In the genomic region with DNA sequence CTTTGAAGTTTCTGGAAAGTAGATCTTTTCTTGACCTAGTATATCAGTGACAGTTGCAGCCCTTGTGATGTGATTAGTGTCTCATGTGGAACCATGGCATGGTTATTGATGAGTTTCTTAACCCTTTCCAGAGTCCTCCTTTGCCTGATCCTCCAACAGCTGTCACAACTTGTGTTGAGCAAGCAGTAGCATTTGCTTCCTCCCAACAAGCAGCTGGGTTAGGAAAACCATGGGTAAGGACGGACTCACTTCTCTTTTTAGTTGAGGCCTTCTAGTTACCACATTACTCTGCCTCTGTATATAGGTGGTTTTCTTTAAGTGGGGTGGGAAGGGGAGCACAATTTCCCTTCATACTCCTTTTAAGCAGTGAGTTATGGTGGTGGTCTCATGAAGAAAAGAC, we compare ENCODE assay signal across 14 cellular contexts.
DNase-seq lines count a peak whose midpoint lies in the region; ATAC-seq and TF ChIP-seq lines count a peak whose summit lies in the region.
"Had no signal": no experiment of that assay in that cellular context is flagged by ENCODE, and none has a peak within 500 bp of the region (broad histone marks: within the 10 kb centered on the region; RNA-seq: fewer than 3 reads in every experiment).

No MANE protein-coding gene starts in this region.

- H3K27me3 ChIP-seq in MM.1S (replicated peaks; ENCODE audit: insufficient read depth, low read length) (no peaks in the 10 kb centered on the region), suprapubic skin (no peaks in the 10 kb centered on the region)
- H3K27me3 ChIP-seq: BE2C had no signal

- no peaks in the 10 kb centered on the region for H3K9me2 ChIP-seq in MM.1S (replicated peaks; ENCODE audit: insufficient read depth, low read length)

- H3K9me3 ChIP-seq in MM.1S (replicated peaks; ENCODE audit: insufficient read depth, low read length) (no peaks in the 10 kb centered on the region), suprapubic skin (no peaks in the 10 kb centered on the region)
- H3K9me3 ChIP-seq: BE2C had no signal

- H3K4me3 ChIP-seq in MM.1S (ENCODE audit: low read length) = no peak overlapping the region
- H3K4me3 ChIP-seq in suprapubic skin = no peak overlapping the region

- no peaks in the 10 kb centered on the region for H3K9me3 Mint-ChIP-seq in stimulated activated naive CD8-positive, alpha-beta T cell treated with anti-CD3 and anti-CD28 coated beads, Interleukin-15, Interleukin-2, amounts not matched to agents 100 ng/mL and 50 ng/mL, for 24 hours
- H3K9me3 Mint-ChIP-seq: brain had no signal

- no peak for DNase-seq in stimulated activated naive CD8-positive, alpha-beta T cell treated with anti-CD3 and anti-CD28 coated beads, Interleukin-15, Interleukin-2, amounts not matched to agents 100 U/mL and 50 U/mL, for 24 hours
- DNase-seq in SKM-1 treated with dmso at 0.1 percent for 144 hours (lab: John Stamatoyannopoulos, UW; ENCODE audit: unreplicated experiment) = peak; percentile 61
- DNase-seq in MM.1S = no peak
- DNase-seq in suprapubic skin (ENCODE audit: low spot score in 2 of 2) = no peak
- DNase-seq: activated T-cell treated with anti-CD3 and anti-CD28 coated beads, Interleukin-2, amount 50 U/mL, for 1 hour; BE2C; GOT3; head of caudate nucleus; stimulated activated CD4-positive, alpha-beta T cell treated with anti-CD3 and anti-CD28 coated beads, Interleukin-15, amount 100 ng/mL, for 24 hours had no signal

- no peaks in the 10 kb centered on the region for H3K27me3 Mint-ChIP-seq in stimulated activated naive CD8-positive, alpha-beta T cell treated with anti-CD3 and anti-CD28 coated beads, Interleukin-15, Interleukin-2, amounts not matched to agents 100 ng/mL and 50 ng/mL, for 24 hours
- H3K27me3 Mint-ChIP-seq: brain had no signal

- TF ChIP-seq CTCF in MM.1S (IDR thresholded peaks at IDR 0.05; ENCODE audit: low read length) (no peak), suprapubic skin (IDR thresholded peaks at IDR 0.05) (no peak)

- peaks cover 94% of the 10 kb centered on the region for H3K36me3 Mint-ChIP-seq in stimulated activated naive CD8-positive, alpha-beta T cell treated with anti-CD3 and anti-CD28 coated beads, Interleukin-15, Interleukin-2, amounts not matched to agents 100 ng/mL and 50 ng/mL, for 24 hours (ENCODE audit: low read depth)

- H3K27ac Mint-ChIP-seq in stimulated activated naive CD8-positive, alpha-beta T cell treated with anti-CD3 and anti-CD28 coated beads, Interleukin-15, Interleukin-2, amounts not matched to agents 100 ng/mL and 50 ng/mL, for 24 hours = peak overlapping the region; percentile 97

- H3K4me1 ChIP-seq in MM.1S (ENCODE audit: low read length) (peaks cover 27% of the 10 kb centered on the region), suprapubic skin (peaks cover 3% of the 10 kb centered on the region)

- peaks cover 10% of the 10 kb centered on the region for H3F3A ChIP-seq in MM.1S (ENCODE audit: insufficient read depth, low read length)

- peaks cover 77% of the 10 kb centered on the region for H3K4me1 Mint-ChIP-seq in stimulated activated naive CD8-positive, alpha-beta T cell treated with anti-CD3 and anti-CD28 coated beads, Interleukin-15, Interleukin-2, amounts not matched to agents 100 ng/mL and 50 ng/mL, for 24 hours (ENCODE audit: low read depth)

- TF ChIP-seq POLR2A in suprapubic skin (IDR thresholded peaks at IDR 0.05) = no peak

- TF ChIP-seq EP300 in suprapubic skin (IDR thresholded peaks at IDR 0.05) = no peak

- H3K9ac ChIP-seq in MM.1S (ENCODE audit: low read length) = no peak overlapping the region

- no peak overlapping the region for H2AFZ ChIP-seq in MM.1S (ENCODE audit: low read length)

- H4K20me1 ChIP-seq in MM.1S (ENCODE audit: insufficient read depth, low read length) = no peaks in the 10 kb centered on the region

- ATAC-seq in stimulated activated naive CD8-positive, alpha-beta T cell treated with anti-CD3 and anti-CD28 coated beads, Interleukin-15, Interleukin-2, amounts not matched to agents 100 U/mL and 50 U/mL, for 24 hours = no peak
- ATAC-seq in HG02852 (IDR thresholded peaks at IDR 0.05; ENCODE audit: unreplicated experiment) (peak; percentile 3), HG03442 (IDR thresholded peaks at IDR 0.05; ENCODE audit: unreplicated experiment) (no peak), HG03571 (IDR thresholded peaks at IDR 0.05; ENCODE audit: unreplicated experiment) (no peak)

- no peak overlapping the region for H3K27ac ChIP-seq in MM.1S (ENCODE audit: low read length)
- no peak overlapping the region for H3K27ac ChIP-seq in suprapubic skin

- 81% methylated on average over 1 of the region's 1 CpG for whole genome bisulfite sequencing in suprapubic skin

- H3K4me3 Mint-ChIP-seq in stimulated activated naive CD8-positive, alpha-beta T cell treated with anti-CD3 and anti-CD28 coated beads, Interleukin-15, Interleukin-2, amounts not matched to agents 100 ng/mL and 50 ng/mL, for 24 hours = no peak overlapping the region
- H3K4me3 Mint-ChIP-seq: brain had no signal

- H3K79me2 ChIP-seq in MM.1S (ENCODE audit: low read length) = peaks cover 26% of the 10 kb centered on the region

- H3K36me3 ChIP-seq in MM.1S (replicated peaks; ENCODE audit: insufficient read depth, low read length) = peaks cover 40% of the 10 kb centered on the region
- H3K36me3 ChIP-seq in suprapubic skin = peaks cover 72% of the 10 kb centered on the region

- no peak overlapping the region for H3K4me2 ChIP-seq in MM.1S (ENCODE audit: low read depth, low read length)
